Comparison of ENCODE assay signal across 17 cellular contexts in the genomic region with DNA sequence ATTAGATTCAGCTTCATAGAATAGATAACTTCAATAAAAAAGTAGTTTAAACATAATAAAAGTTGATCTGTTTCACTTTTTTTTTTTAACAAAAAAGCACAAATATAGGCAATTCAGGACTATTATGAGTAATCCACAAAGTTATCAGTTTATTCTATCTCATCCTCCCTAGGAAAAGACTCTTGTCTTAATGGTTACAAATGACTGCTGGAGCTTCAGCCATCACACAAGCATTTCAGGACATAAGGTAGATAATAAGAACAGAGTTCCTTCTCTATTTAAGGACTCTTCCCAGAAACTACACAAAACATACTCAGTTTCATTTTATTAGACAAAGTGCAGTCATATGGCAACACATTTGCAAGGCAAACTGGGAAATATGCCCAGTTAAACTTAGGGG.
"Had no signal": no experiment of that assay in that cellular context is flagged by ENCODE, and none has a peak within 500 bp of the region (broad histone marks: within the 10 kb centered on the region; RNA-seq: fewer than 3 reads in every experiment).

No MANE protein-coding gene starts in this region.

- DNase-seq: dorsolateral prefrontal cortex; effector CD8-positive, alpha-beta T cell; endodermal cell; gastrocnemius medialis; head of caudate nucleus; left ventricle myocardium superior; lower lobe of right lung; naive B cell; pancreas; retina; right lobe of liver; small intestine; stimulated activated CD4-positive, alpha-beta T cell treated with anti-CD3 and anti-CD28 coated beads, Interleukin-15, amount 100 ng/mL, for 24 hours; stimulated activated CD4-positive, alpha-beta T cell treated with anti-CD3 and anti-CD28 coated beads, Interleukin-2, amount 100 ng/mL, for 48 hours; stimulated activated naive B cell treated with anti-CD40 and anti-IgM and Interleukin-4, amounts not matched to agents 10 μg/mL and 1 μg/mL and 100 μg/mL, for 72 hours; upper lobe of left lung had no signal

- ATAC-seq: gastrocnemius medialis; left ventricle myocardium superior; lower lobe of right lung; natural killer cell treated with Interleukin-12 subunit alpha and Interleukin-12 subunit beta and Interleukin-15 and Interleukin-18, amount 100 ng/mL, for 72 hours; pancreas; right lobe of liver; stimulated activated naive B cell treated with anti-CD40 and anti-IgM and Interleukin-4, amounts not matched to agents 10 μg/mL and 1 μg/mL and 100 μg/mL, for 72 hours had no signal
